1 cellular context compared by ENCODE assay signal in the genomic region with DNA sequence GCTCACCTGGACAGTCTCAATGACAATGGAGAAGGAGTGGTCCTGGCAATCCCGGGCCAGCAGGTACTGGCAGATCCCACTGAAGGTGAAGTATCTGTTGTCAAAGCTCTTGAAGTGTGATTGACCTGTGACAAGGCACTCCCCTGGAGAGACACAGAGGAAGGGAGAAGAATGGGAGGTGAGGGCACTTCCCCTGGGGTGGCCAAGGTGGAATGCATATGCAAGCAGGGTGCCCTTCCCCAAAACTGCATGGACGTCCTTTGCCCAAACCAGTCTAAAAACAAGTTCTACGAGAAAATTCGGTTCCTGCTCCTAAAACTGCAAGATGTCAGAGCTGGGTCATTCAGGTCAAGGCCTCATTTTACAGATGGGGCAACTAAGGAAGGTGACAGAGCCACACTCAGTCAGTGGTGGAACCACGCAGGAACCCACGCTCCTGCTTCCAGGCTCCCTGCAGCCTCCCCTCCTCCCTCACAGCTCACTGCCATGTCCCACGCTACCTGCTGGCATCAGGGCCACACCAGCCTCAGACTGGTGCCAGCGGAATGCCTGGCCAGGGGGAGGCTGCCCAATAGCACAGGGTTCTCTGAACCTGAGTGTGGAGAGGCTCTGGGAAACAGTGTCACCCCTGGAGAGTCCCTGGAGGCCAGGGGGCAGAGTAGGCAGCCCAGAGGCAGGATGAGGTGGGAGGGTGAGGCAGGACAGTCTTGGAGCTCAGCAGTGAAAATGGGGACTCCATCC.
TF ChIP-seq lines count a peak whose summit lies in the region.

No MANE protein-coding gene starts in this region.

TF ChIP-seq in Ishikawa, 13 proteins besides CTCF, POLR2A, EP300 and RAD21 (continued from another document):
- TF ChIP-seq, protein P1, sequence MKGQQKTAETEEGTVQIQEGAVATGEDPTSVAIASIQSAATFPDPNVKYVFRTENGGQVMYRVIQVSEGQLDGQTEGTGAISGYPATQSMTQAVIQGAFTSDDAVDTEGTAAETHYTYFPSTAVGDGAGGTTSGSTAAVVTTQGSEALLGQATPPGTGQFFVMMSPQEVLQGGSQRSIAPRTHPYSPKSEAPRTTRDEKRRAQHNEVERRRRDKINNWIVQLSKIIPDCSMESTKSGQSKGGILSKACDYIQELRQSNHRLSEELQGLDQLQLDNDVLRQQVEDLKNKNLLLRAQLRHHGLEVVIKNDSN (IDR thresholded peaks at IDR 0.05), result no peak
- TF ChIP-seq FOXM1 (IDR thresholded peaks at IDR 0.05; ENCODE audit: borderline replicate concordance, low read depth), result no peak
